ENCODE assay signal across 8 cellular contexts in genomic region chr2:64311948-64312621, GRCh38.
DNase-seq lines count a peak whose midpoint lies in the region; ATAC-seq and TF ChIP-seq lines count a peak whose summit lies in the region.

No MANE protein-coding gene starts in this region.

- no peaks in the 10 kb centered on the region for H3K36me3 ChIP-seq in GM06990 (ENCODE audit: control insufficient read depth, insufficient read depth, low read length)

- H3K4me3 Mint-ChIP-seq in stimulated activated memory B cell treated with anti-CD40 and anti-IgM and Interleukin-4, amounts not matched to agents 10 μg/mL and 1 μg/mL and 100 μg/mL, for 72 hours = no peak overlapping the region

- H3K27ac ChIP-seq in cingulate gyrus (ENCODE audit: low read depth, low read length) (peak overlapping the region; percentile 87), substantia nigra (ENCODE audit: low read depth, low read length, poor library complexity, severe bottlenecking) (peak overlapping the region; percentile 78)

- peak; percentile 56 for TF ChIP-seq CTCF in GM06990 (IDR thresholded peaks at IDR 0.05; ENCODE audit: insufficient read depth, low read length, poor library complexity, severe bottlenecking)

- ATAC-seq in left lobe of liver (peak; percentile 99), HG03520 (IDR thresholded peaks at IDR 0.05; ENCODE audit: unreplicated experiment) (no peak)
- no peak for ATAC-seq in stimulated activated memory B cell treated with anti-CD40 and anti-IgM and Interleukin-4, amounts not matched to agents 10 μg/mL and 1 μg/mL and 100 μg/mL, for 72 hours

- no peaks in the 10 kb centered on the region for H3K9me3 Mint-ChIP-seq in stimulated activated memory B cell treated with anti-CD40 and anti-IgM and Interleukin-4, amounts not matched to agents 10 μg/mL and 1 μg/mL and 100 μg/mL, for 72 hours

- DNase-seq in GM06990 (ENCODE audit: extremely low read depth, insufficient read length) (no peak), NCI-H510A treated with DMSO at 0.1 percent for 48 hours (lab: John Stamatoyannopoulos, UW) (peak; percentile 67), left lobe of liver (ENCODE audit: low spot score) (peak; percentile 82), substantia nigra (lab: John Stamatoyannopoulos, UW) (peak in 47 of 49 donors; percentile 17 to 86 (median 68)), NCI-H345 (lab: John Stamatoyannopoulos, UW) (no peak)

- H3K27ac Mint-ChIP-seq in stimulated activated memory B cell treated with anti-CD40 and anti-IgM and Interleukin-4, amounts not matched to agents 10 μg/mL and 1 μg/mL and 100 μg/mL, for 72 hours = no peak overlapping the region

- H3K4me3 ChIP-seq in GM06990 (replicated peaks; ENCODE audit: low read depth, low read length) = no peak overlapping the region

- peaks cover 11% of the 10 kb centered on the region for H3K4me1 Mint-ChIP-seq in stimulated activated memory B cell treated with anti-CD40 and anti-IgM and Interleukin-4, amounts not matched to agents 10 μg/mL and 1 μg/mL and 100 μg/mL, for 72 hours

- no peaks in the 10 kb centered on the region; the same call in 1 of the 2 replicates for H3K27me3 ChIP-seq in GM06990 (replicated peaks; ENCODE audit: control insufficient read depth, insufficient read depth, low read length)

- H3K27me3 Mint-ChIP-seq in stimulated activated memory B cell treated with anti-CD40 and anti-IgM and Interleukin-4, amounts not matched to agents 10 μg/mL and 1 μg/mL and 100 μg/mL, for 72 hours = no peaks in the 10 kb centered on the region

- H3K36me3 Mint-ChIP-seq in stimulated activated memory B cell treated with anti-CD40 and anti-IgM and Interleukin-4, amounts not matched to agents 10 μg/mL and 1 μg/mL and 100 μg/mL, for 72 hours = no peaks in the 10 kb centered on the region

Comparison
In these comparisons a context has a peak if more than half of its experiments do, and no peak if none do; other contexts are left out.
1. DNase-seq: peak in NCI-H510A treated with DMSO at 0.1 percent for 48 hours (single experiment), left lobe of liver (single experiment) and substantia nigra (47 of 49); none in GM06990 (single experiment) and NCI-H345 (single experiment).